In the genomic region with DNA sequence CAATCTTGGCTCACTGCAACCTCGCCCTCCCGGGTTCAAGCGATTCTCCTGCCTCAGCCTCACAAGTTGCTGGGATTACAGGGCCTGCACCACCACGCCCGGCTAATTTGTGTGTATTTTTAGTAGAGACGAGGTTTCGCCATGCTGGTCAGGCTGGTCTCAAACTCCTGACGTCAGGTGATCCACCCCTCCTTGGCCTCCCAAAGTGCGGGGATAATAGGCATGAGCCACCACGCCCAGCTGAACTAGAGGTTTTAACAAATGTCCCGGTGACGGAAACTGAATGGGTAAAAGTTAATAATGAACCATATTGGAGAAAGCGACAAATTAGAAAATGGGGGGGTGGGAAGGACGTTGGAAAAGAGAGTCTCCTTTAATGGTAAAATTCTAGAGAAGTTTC, we compare ENCODE assay signal across 24 cellular contexts.
"Had no signal": no experiment of that assay in that cellular context is flagged by ENCODE, and none has a peak within 500 bp of the region (broad histone marks: within the 10 kb centered on the region; RNA-seq: fewer than 3 reads in every experiment).

No MANE protein-coding gene starts in this region.

- H3K27ac ChIP-seq: ascending aorta, brain microvascular endothelial cell, heart right ventricle, pancreas, tibial artery, uterus had no signal

- H3K9me3 Mint-ChIP-seq: activated T-helper 1 cell treated with anti-CD3 and anti-CD28 coated beads, Interleukin-12 subunit alpha, Interleukin-12 subunit beta, Interleukin-2, Interleukin-4 antibody, amounts not matched to agents 30 ng/mL and 10 ng/mL and 1 ng/mL, durations not matched to agents 14 hours and 24 hours and 36 hours; naive thymus-derived CD8-positive, alpha-beta T cell; stimulated activated effector memory CD8-positive, alpha-beta T cell treated with anti-CD3 and anti-CD28 coated beads, Interleukin-12 subunit alpha, Interleukin-12 subunit beta, amount 100 ng/mL, for 72 hours; stimulated activated naive CD8-positive, alpha-beta T cell treated with anti-CD3 and anti-CD28 coated beads, Interleukin-15, amount 100 ng/mL, for 72 hours had no signal

- H3K27ac Mint-ChIP-seq: activated CD8-positive, alpha-beta T cell treated with anti-CD3 and anti-CD28 coated beads, Interleukin-2, amount 10 ng/mL, durations not matched to agents 7 days and 5 days; activated naive CD8-positive, alpha-beta T cell; activated T-helper 1 cell treated with anti-CD3 and anti-CD28 coated beads, Interleukin-12 subunit alpha, Interleukin-12 subunit beta, Interleukin-2, Interleukin-4 antibody, amounts not matched to agents 30 ng/mL and 10 ng/mL and 1 ng/mL, durations not matched to agents 14 hours and 24 hours and 36 hours; naive thymus-derived CD8-positive, alpha-beta T cell; stimulated activated effector memory CD8-positive, alpha-beta T cell treated with anti-CD3 and anti-CD28 coated beads, Interleukin-12 subunit alpha, Interleukin-12 subunit beta, amount 100 ng/mL, for 72 hours had no signal

- H3K4me3 ChIP-seq: adrenal gland, ascending aorta, heart right ventricle, lung, pancreas, tibial artery, uterus had no signal

- H3K4me1 Mint-ChIP-seq: stimulated activated effector memory CD8-positive, alpha-beta T cell treated with anti-CD3 and anti-CD28 coated beads, Interleukin-12 subunit alpha, Interleukin-12 subunit beta, amount 100 ng/mL, for 72 hours; stimulated activated naive CD8-positive, alpha-beta T cell treated with anti-CD3 and anti-CD28 coated beads, Interleukin-15, amount 100 ng/mL, for 72 hours had no signal

- H3K36me3 ChIP-seq: adrenal gland, ascending aorta, brain microvascular endothelial cell, heart right ventricle, pancreas, tibial artery, uterus had no signal

- DNase-seq: activated CD4-positive, alpha-beta T cell treated with anti-CD3 and anti-CD28 coated beads for 1 hour; activated CD4-positive, alpha-beta T cell treated with anti-CD3 and anti-CD28 coated beads, Interleukin-2, amount 50 U/mL, for 1 hour; activated CD8-positive, alpha-beta T cell treated with anti-CD3 and anti-CD28 coated beads, Interleukin-2, amount 10 ng/mL, durations not matched to agents 7 days and 5 days; activated gamma-delta T cell treated with Interleukin-2 at 50 U/mL for 16 hours; adrenal gland; brain microvascular endothelial cell; caudate nucleus; dermis blood vessel endothelial cell; effector memory CD4-positive, alpha-beta T cell; heart right ventricle; naive thymus-derived CD8-positive, alpha-beta T cell; pancreas; small intestine; stimulated activated CD4-positive, alpha-beta T cell treated with anti-CD3 and anti-CD28 coated beads, Interleukin-2, amount 100 ng/mL, for 24 hours; stimulated activated naive CD8-positive, alpha-beta T cell treated with anti-CD3 and anti-CD28 coated beads, Interleukin-15, amount 100 ng/mL, for 72 hours; T-helper 9 cell; tibial artery; uterus had no signal

- H3K9me3 ChIP-seq: adrenal gland, ascending aorta, heart right ventricle, pancreas, tibial artery, uterus had no signal

- H3K4me3 Mint-ChIP-seq: activated CD8-positive, alpha-beta T cell treated with anti-CD3 and anti-CD28 coated beads, Interleukin-2, amount 10 ng/mL, durations not matched to agents 7 days and 5 days; activated naive CD8-positive, alpha-beta T cell; activated T-helper 1 cell treated with anti-CD3 and anti-CD28 coated beads, Interleukin-12 subunit alpha, Interleukin-12 subunit beta, Interleukin-2, Interleukin-4 antibody, amounts not matched to agents 30 ng/mL and 10 ng/mL and 1 ng/mL, durations not matched to agents 14 hours and 24 hours and 36 hours; naive thymus-derived CD8-positive, alpha-beta T cell; stimulated activated effector memory CD8-positive, alpha-beta T cell treated with anti-CD3 and anti-CD28 coated beads, Interleukin-12 subunit alpha, Interleukin-12 subunit beta, amount 100 ng/mL, for 72 hours; stimulated activated naive CD8-positive, alpha-beta T cell treated with anti-CD3 and anti-CD28 coated beads, Interleukin-15, amount 100 ng/mL, for 72 hours had no signal

- FAIRE-seq: keratinocyte, pancreas, small intestine had no signal

- H3K27me3 ChIP-seq: adrenal gland, ascending aorta, brain microvascular endothelial cell, pancreas, uterus had no signal

- H3K4me1 ChIP-seq: ascending aorta, pancreas, uterus had no signal

- H3K36me3 Mint-ChIP-seq: naive thymus-derived CD8-positive, alpha-beta T cell; stimulated activated effector memory CD8-positive, alpha-beta T cell treated with anti-CD3 and anti-CD28 coated beads, Interleukin-12 subunit alpha, Interleukin-12 subunit beta, amount 100 ng/mL, for 72 hours had no signal
